32 cellular contexts compared by ENCODE assay signal in genomic region chrX:26562156-26562555, GRCh38.
"Had no signal": no experiment of that assay in that cellular context is flagged by ENCODE, and none has a peak within 500 bp of the region (broad histone marks: within the 10 kb centered on the region; RNA-seq: fewer than 3 reads in every experiment).

No MANE protein-coding gene starts in this region.

- DNase-seq: activated B cell treated with CpG ODN at 0.5 μM for 24 hours; activated CD4-positive, alpha-beta T cell treated with anti-CD3 and anti-CD28 coated beads, Interleukin-2, amount 50 U/mL, for 1 hour; activated CD8-positive, alpha-beta T cell treated with anti-CD3 and anti-CD28 coated beads for 36 hours; activated gamma-delta T cell treated with Interleukin-2 at 50 U/mL for 16 hours; activated naive CD4-positive, alpha-beta T cell treated with anti-CD3 and anti-CD28 coated beads, Interleukin-2, amount 50 U/mL, for 16 hours; activated T-cell treated with anti-CD3 and anti-CD28 coated beads, Interleukin-2, amount 50 U/mL, for 4 hours; amygdala; dermis blood vessel endothelial cell; effector CD4-positive, alpha-beta T cell; gastrocnemius medialis; glutamatergic neuron; left colon; mammary epithelial cell; naive B cell; nephron progenitor cell; pancreas; psoas muscle; stimulated activated CD4-positive, alpha-beta T cell treated with anti-CD3 and anti-CD28 coated beads, Interleukin-1b, Interleukin-23, amount 100 ng/mL, for 48 hours; stimulated activated CD4-positive, alpha-beta T cell treated with anti-CD3 and anti-CD28 coated beads, Interleukin-4, amount 100 ng/mL, for 4 hours; stimulated activated CD8-positive, alpha-beta memory T cell treated with anti-CD3 and anti-CD28 coated beads, Interleukin-4, amount 100 ng/mL, for 48 hours; stimulated activated naive CD8-positive, alpha-beta T cell treated with anti-CD3 and anti-CD28 coated beads, Interleukin-15, amount 100 ng/mL, for 72 hours; uterus had no signal

- H3K9me3 Mint-ChIP-seq: activated B cell treated with CpG ODN at 0.5 μM for 24 hours; activated CD8-positive, alpha-beta T cell treated with anti-CD3 and anti-CD28 coated beads for 36 hours; activated T-cell treated with anti-CD3 and anti-CD28 coated beads, Interleukin-2, amount 50 U/mL, for 4 hours; activated T-helper 17 cell treated with anti-CD3 and anti-CD28 coated beads, Interleukin-2, amount 50 U/mL, for 72 hours; central memory CD8-positive, alpha-beta T cell; stimulated activated memory B cell treated with anti-CD40 and anti-IgM and Interleukin-4, amounts not matched to agents 10 μg/mL and 1 μg/mL and 100 μg/mL, for 72 hours; stimulated activated naive CD8-positive, alpha-beta T cell treated with anti-CD3 and anti-CD28 coated beads, Interleukin-15, amount 100 ng/mL, for 72 hours; type B pancreatic cell had no signal

- H3K36me3 ChIP-seq: esophagus muscularis mucosa, gastrocnemius medialis, neutrophil, pancreas, uterus had no signal

- FAIRE-seq: bronchial epithelial cell, keratinocyte had no signal

- H3K27ac ChIP-seq: esophagus muscularis mucosa, gastrocnemius medialis, neutrophil, pancreas, psoas muscle, uterus had no signal

- H3K4me3 ChIP-seq: esophagus muscularis mucosa, gastrocnemius medialis, pancreas, psoas muscle, smooth muscle cell, uterus had no signal

- H3K4me1 Mint-ChIP-seq: activated B cell treated with CpG ODN at 0.5 μM for 24 hours; activated T-helper 17 cell treated with anti-CD3 and anti-CD28 coated beads, Interleukin-2, amount 50 U/mL, for 72 hours; central memory CD8-positive, alpha-beta T cell; mesothelial cell of epicardium; naive B cell; nephron progenitor cell; stimulated activated memory B cell treated with anti-CD40 and anti-IgM and Interleukin-4, amounts not matched to agents 10 μg/mL and 1 μg/mL and 100 μg/mL, for 72 hours; stimulated activated naive CD8-positive, alpha-beta T cell treated with anti-CD3 and anti-CD28 coated beads, Interleukin-15, amount 100 ng/mL, for 72 hours had no signal

- H3K36me3 Mint-ChIP-seq: mesothelial cell of epicardium; naive B cell; stimulated activated memory B cell treated with anti-CD40 and anti-IgM and Interleukin-4, amounts not matched to agents 10 μg/mL and 1 μg/mL and 100 μg/mL, for 72 hours; type B pancreatic cell had no signal

- H3K27me3 ChIP-seq: esophagus muscularis mucosa, gastrocnemius medialis, neutrophil, pancreas, uterus had no signal

- H3K27ac Mint-ChIP-seq: activated B cell treated with CpG ODN at 0.5 μM for 24 hours; activated CD8-positive, alpha-beta T cell treated with anti-CD3 and anti-CD28 coated beads for 36 hours; activated T-helper 17 cell treated with anti-CD3 and anti-CD28 coated beads, Interleukin-2, amount 50 U/mL, for 72 hours; mesothelial cell of epicardium; naive B cell; nephron progenitor cell; stimulated activated memory B cell treated with anti-CD40 and anti-IgM and Interleukin-4, amounts not matched to agents 10 μg/mL and 1 μg/mL and 100 μg/mL, for 72 hours; stimulated activated naive CD8-positive, alpha-beta T cell treated with anti-CD3 and anti-CD28 coated beads, Interleukin-15, amount 100 ng/mL, for 72 hours; type B pancreatic cell had no signal

- H3K4me1 ChIP-seq: esophagus muscularis mucosa, gastrocnemius medialis, pancreas, psoas muscle, uterus had no signal

- H3K27me3 Mint-ChIP-seq: activated B cell treated with CpG ODN at 0.5 μM for 24 hours; activated CD8-positive, alpha-beta T cell treated with anti-CD3 and anti-CD28 coated beads for 36 hours; activated T-helper 17 cell treated with anti-CD3 and anti-CD28 coated beads, Interleukin-2, amount 50 U/mL, for 72 hours; central memory CD8-positive, alpha-beta T cell; naive B cell; stimulated activated memory B cell treated with anti-CD40 and anti-IgM and Interleukin-4, amounts not matched to agents 10 μg/mL and 1 μg/mL and 100 μg/mL, for 72 hours; stimulated activated naive CD8-positive, alpha-beta T cell treated with anti-CD3 and anti-CD28 coated beads, Interleukin-15, amount 100 ng/mL, for 72 hours; type B pancreatic cell had no signal

- H3K9me3 ChIP-seq: esophagus muscularis mucosa, gastrocnemius medialis, neutrophil, pancreas, psoas muscle, uterus had no signal

- H3K4me3 Mint-ChIP-seq: activated B cell treated with CpG ODN at 0.5 μM for 24 hours; activated CD8-positive, alpha-beta T cell treated with anti-CD3 and anti-CD28 coated beads for 36 hours; activated T-cell treated with anti-CD3 and anti-CD28 coated beads, Interleukin-2, amount 50 U/mL, for 4 hours; activated T-helper 17 cell treated with anti-CD3 and anti-CD28 coated beads, Interleukin-2, amount 50 U/mL, for 72 hours; central memory CD8-positive, alpha-beta T cell; mesothelial cell of epicardium; nephron progenitor cell; stimulated activated memory B cell treated with anti-CD40 and anti-IgM and Interleukin-4, amounts not matched to agents 10 μg/mL and 1 μg/mL and 100 μg/mL, for 72 hours; stimulated activated naive CD8-positive, alpha-beta T cell treated with anti-CD3 and anti-CD28 coated beads, Interleukin-15, amount 100 ng/mL, for 72 hours; type B pancreatic cell had no signal

- H3K4me2 ChIP-seq: smooth muscle cell had no signal
